ENCODE assay signal across 13 cellular contexts in the genomic region with DNA sequence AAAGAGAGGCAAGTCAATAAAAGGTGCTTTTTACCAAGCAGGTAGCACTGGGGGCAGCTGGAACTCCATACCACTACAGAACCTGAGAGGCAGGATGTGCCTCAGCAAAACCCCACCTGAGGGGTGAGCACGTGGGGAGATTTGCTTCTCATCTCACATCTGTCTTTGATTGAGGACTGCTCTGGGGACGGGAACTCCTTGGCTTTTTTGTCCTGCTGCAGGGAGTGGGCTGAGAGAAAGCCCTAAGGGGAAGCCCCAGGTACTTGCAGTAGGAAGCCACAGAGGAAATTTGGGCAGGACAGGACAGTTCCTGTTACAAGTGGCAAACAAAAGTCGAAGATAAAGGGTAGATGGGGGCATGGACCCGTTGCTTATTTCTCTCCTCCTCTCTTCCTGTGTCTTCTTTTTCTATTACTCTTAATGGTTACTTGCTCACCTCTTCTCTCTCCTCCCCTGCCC. TPM values are rescaled to one million over a fixed set of nuclear protein-coding genes. Genes with fewer than 3 reads are reported as not detected.
DNase-seq lines count a peak whose midpoint lies in the region; ATAC-seq and TF ChIP-seq lines count a peak whose summit lies in the region.
"Had no signal": no experiment of that assay in that cellular context is flagged by ENCODE, and none has a peak within 500 bp of the region (broad histone marks: within the 10 kb centered on the region; RNA-seq: fewer than 3 reads in every experiment).

No MANE protein-coding gene starts in this region.

- no peak for ATAC-seq in Right ventricle myocardium inferior
- ATAC-seq in activated naive CD8-positive, alpha-beta T cell treated with anti-CD3 and anti-CD28 coated beads, Interleukin-2, amount 50 U/mL, for 24 hours = peak; percentile 75
- peak; percentile 47 to 87 for ATAC-seq in naive thymus-derived CD8-positive, alpha-beta T cell
- ATAC-seq in esophagus mucosa = no peak
- ATAC-seq: activated CD4-positive, CD25-positive, alpha-beta regulatory T cell treated with anti-CD3 and anti-CD28 coated beads, Interleukin-2, amount 50 U/mL, for 24 hours had no signal

- H3K9me3 Mint-ChIP-seq in activated naive CD8-positive, alpha-beta T cell treated with anti-CD3 and anti-CD28 coated beads, Interleukin-2, amount 50 U/mL, for 24 hours = no peaks in the 10 kb centered on the region
- H3K9me3 Mint-ChIP-seq in naive thymus-derived CD8-positive, alpha-beta T cell = no peaks in the 10 kb centered on the region
- no peaks in the 10 kb centered on the region for H3K9me3 Mint-ChIP-seq in activated T-helper 2 cell treated with anti-CD3 and anti-CD28 coated beads, Interferon-gamma antibody, Interleukin-2, Interleukin-4, amounts not matched to agents 10 μg/mL and 5 μg/mL and 100 μg/mL, durations not matched to agents 14 hours and 24 hours and 36 hours
- H3K9me3 Mint-ChIP-seq: H9 had no signal

- H3K27ac ChIP-seq in left ventricle myocardium inferior (replicated peaks) = peak overlapping the region; percentile 82

- H3K4me3 ChIP-seq in left ventricle myocardium inferior = no peak overlapping the region

- H3K27ac Mint-ChIP-seq in activated naive CD8-positive, alpha-beta T cell treated with anti-CD3 and anti-CD28 coated beads, Interleukin-2, amount 50 U/mL, for 24 hours = peak overlapping the region; percentile 77
- H3K27ac Mint-ChIP-seq in naive thymus-derived CD8-positive, alpha-beta T cell = peak overlapping the region in 4 of 10 donors; percentile 11 to 95 (median 36)
- H3K27ac Mint-ChIP-seq in activated T-helper 2 cell treated with anti-CD3 and anti-CD28 coated beads, Interferon-gamma antibody, Interleukin-2, Interleukin-4, amounts not matched to agents 10 μg/mL and 5 μg/mL and 100 μg/mL, durations not matched to agents 14 hours and 24 hours and 36 hours = no peak overlapping the region
- H3K27ac Mint-ChIP-seq: H9 had no signal

- H3K27me3 ChIP-seq in left ventricle myocardium inferior (ENCODE audit: low read depth) = peaks cover 9% of the 10 kb centered on the region

- peak overlapping the region; percentile 38 for H3K4me3 Mint-ChIP-seq in activated naive CD8-positive, alpha-beta T cell treated with anti-CD3 and anti-CD28 coated beads, Interleukin-2, amount 50 U/mL, for 24 hours
- H3K4me3 Mint-ChIP-seq in naive thymus-derived CD8-positive, alpha-beta T cell = peak overlapping the region in 1 of 10 donors; percentile 2
- no peak overlapping the region for H3K4me3 Mint-ChIP-seq in activated T-helper 2 cell treated with anti-CD3 and anti-CD28 coated beads, Interferon-gamma antibody, Interleukin-2, Interleukin-4, amounts not matched to agents 10 μg/mL and 5 μg/mL and 100 μg/mL, durations not matched to agents 14 hours and 24 hours and 36 hours (ENCODE audit: low read depth)
- H3K4me3 Mint-ChIP-seq: H9 had no signal

- no peaks in the 10 kb centered on the region for H3K36me3 Mint-ChIP-seq in activated naive CD8-positive, alpha-beta T cell treated with anti-CD3 and anti-CD28 coated beads, Interleukin-2, amount 50 U/mL, for 24 hours (ENCODE audit: low read depth)
- H3K36me3 Mint-ChIP-seq in naive thymus-derived CD8-positive, alpha-beta T cell = no peaks in the 10 kb centered on the region
- H3K36me3 Mint-ChIP-seq in activated T-helper 2 cell treated with anti-CD3 and anti-CD28 coated beads, Interferon-gamma antibody, Interleukin-2, Interleukin-4, amounts not matched to agents 10 μg/mL and 5 μg/mL and 100 μg/mL, durations not matched to agents 14 hours and 24 hours and 36 hours (ENCODE audit: low read depth) = no peaks in the 10 kb centered on the region

- H3K9me3 ChIP-seq in left ventricle myocardium inferior (replicated peaks) = no peaks in the 10 kb centered on the region

- H3K36me3 ChIP-seq in left ventricle myocardium inferior = no peaks in the 10 kb centered on the region

- DNase-seq in left ventricle myocardium inferior = no peak
- DNase-seq in Right ventricle myocardium inferior (ENCODE audit: missing footprints) = no peak
- peak; percentile 13 for DNase-seq in activated naive CD8-positive, alpha-beta T cell treated with anti-CD3 and anti-CD28 coated beads, Interleukin-2, amount 50 U/mL, for 24 hours
- peak in 4 of 10 donors; percentile 5 to 29 (median 25) for DNase-seq in naive thymus-derived CD8-positive, alpha-beta T cell
- no peak for DNase-seq in AG20443 (ENCODE audit: low spot score)
- no peak for DNase-seq in activated T-helper 2 cell treated with anti-CD3 and anti-CD28 coated beads, Interferon-gamma antibody, Interleukin-2, Interleukin-4, amounts not matched to agents 10 μg/mL and 5 μg/mL and 100 μg/mL, durations not matched to agents 14 hours and 24 hours and 36 hours (ENCODE audit: low spot score)
- DNase-seq in AG08396 (ENCODE audit: low spot score) = no peak
- DNase-seq: AML-193, erythroblast, H9, NCI-H748 treated with DMSO at 0.1 percent for 48 hours had no signal

- intact Hi-C loops in left ventricle myocardium inferior (cut with micrococcal nuclease) (no loop called here), Right ventricle myocardium inferior (cut with DNase I) (no loop called here)
- intact Hi-C loops in activated T-helper 2 cell treated with anti-CD3 and anti-CD28 coated beads, Interferon-gamma antibody, Interleukin-2, Interleukin-4, amounts not matched to agents 10 μg/mL and 5 μg/mL and 100 μg/mL, durations not matched to agents 14 hours and 24 hours and 36 hours (cut with micrococcal nuclease) = no loop called here

- no peak for TF ChIP-seq CTCF in left ventricle myocardium inferior (IDR thresholded peaks at IDR 0.05; ENCODE audit: borderline replicate concordance)

- POLR2A ChIA-PET in naive thymus-derived CD8-positive, alpha-beta T cell (lab: Charles Lee) = no interaction called here

- peaks cover 35% of the 10 kb centered on the region for H3K4me1 ChIP-seq in left ventricle myocardium inferior

- H3K27me3 Mint-ChIP-seq in activated naive CD8-positive, alpha-beta T cell treated with anti-CD3 and anti-CD28 coated beads, Interleukin-2, amount 50 U/mL, for 24 hours = peaks cover 4% of the 10 kb centered on the region
- peaks cover 0 to 13% (median 2%) of the 10 kb centered on the region in 5 donors for H3K27me3 Mint-ChIP-seq in naive thymus-derived CD8-positive, alpha-beta T cell
- H3K27me3 Mint-ChIP-seq in activated T-helper 2 cell treated with anti-CD3 and anti-CD28 coated beads, Interferon-gamma antibody, Interleukin-2, Interleukin-4, amounts not matched to agents 10 μg/mL and 5 μg/mL and 100 μg/mL, durations not matched to agents 14 hours and 24 hours and 36 hours (ENCODE audit: low read depth) = peaks cover 2% of the 10 kb centered on the region

- H3K4me1 Mint-ChIP-seq in activated naive CD8-positive, alpha-beta T cell treated with anti-CD3 and anti-CD28 coated beads, Interleukin-2, amount 50 U/mL, for 24 hours = peaks cover 25% of the 10 kb centered on the region
- peaks cover 16 to 21% (median 20%) of the 10 kb centered on the region in 4 donors for H3K4me1 Mint-ChIP-seq in naive thymus-derived CD8-positive, alpha-beta T cell
- peaks cover 23% of the 10 kb centered on the region for H3K4me1 Mint-ChIP-seq in activated T-helper 2 cell treated with anti-CD3 and anti-CD28 coated beads, Interferon-gamma antibody, Interleukin-2, Interleukin-4, amounts not matched to agents 10 μg/mL and 5 μg/mL and 100 μg/mL, durations not matched to agents 14 hours and 24 hours and 36 hours (ENCODE audit: low read depth)
- H3K4me1 Mint-ChIP-seq: H9 had no signal

RNA-seq across cellular contexts. Expression of a gene that starts 27.2 kb away (rescaled TPM):
- total RNA-seq in left ventricle myocardium inferior (0.91 TPM), Right ventricle myocardium inferior (0.38 TPM), esophagus mucosa (0.36 TPM)
- under 1 TPM in 1 of 2 experiments, not detected in 1; 0.21 TPM for total RNA-seq in naive thymus-derived CD8-positive, alpha-beta T cell
- not detected for polyA plus RNA-seq in naive thymus-derived CD8-positive, alpha-beta T cell
- not detected in 2 replicates for total RNA-seq in activated T-helper 2 cell treated with anti-CD3 and anti-CD28 coated beads, Interferon-gamma antibody, Interleukin-2, Interleukin-4, amounts not matched to agents 10 μg/mL and 5 μg/mL and 100 μg/mL, durations not matched to agents 14 hours and 24 hours and 36 hours

RNA-seq across cellular contexts. Expression of a gene that starts 35.4 kb away (rescaled TPM):
- total RNA-seq in left ventricle myocardium inferior (3.8 TPM), Right ventricle myocardium inferior (3.7 TPM), esophagus mucosa (2.7 TPM)
- total RNA-seq in naive thymus-derived CD8-positive, alpha-beta T cell = 100 to 1,000 TPM; 395 to 415 TPM
- 100 to 1,000 TPM; 193 to 428 (median 311) TPM for polyA plus RNA-seq in naive thymus-derived CD8-positive, alpha-beta T cell
- 42.3 and 42.8 TPM in 2 replicates for total RNA-seq in activated T-helper 2 cell treated with anti-CD3 and anti-CD28 coated beads, Interferon-gamma antibody, Interleukin-2, Interleukin-4, amounts not matched to agents 10 μg/mL and 5 μg/mL and 100 μg/mL, durations not matched to agents 14 hours and 24 hours and 36 hours

Comparison
In these comparisons a context has a peak if more than half of its experiments do, and no peak if none do; other contexts are left out.
1. ATAC-seq: peak in activated naive CD8-positive, alpha-beta T cell treated with anti-CD3 and anti-CD28 coated beads, Interleukin-2, amount 50 U/mL, for 24 hours (single experiment) and naive thymus-derived CD8-positive, alpha-beta T cell (2 of 2); none in Right ventricle myocardium inferior (single experiment) and esophagus mucosa (single experiment).